25 cellular contexts compared by ENCODE assay signal in the genomic region with DNA sequence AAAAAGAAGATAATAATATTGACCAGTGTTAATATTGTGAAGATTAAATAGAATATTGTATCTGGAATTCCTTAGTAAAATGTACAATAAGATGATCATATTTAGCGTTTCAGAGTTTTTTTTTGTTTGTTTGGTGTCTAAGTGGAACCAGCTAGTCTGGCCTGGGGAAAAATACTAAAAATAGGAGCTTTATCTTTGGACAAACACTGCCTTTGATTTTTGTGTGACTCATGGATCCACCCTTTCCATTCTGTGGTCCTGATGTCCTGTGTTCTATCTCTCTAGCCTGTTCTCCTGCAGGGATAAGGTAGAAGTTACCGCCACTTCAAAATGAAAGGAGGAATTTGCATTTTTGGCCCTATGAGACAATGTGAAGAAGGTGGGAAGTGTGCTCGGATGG.
A peak's percentile ranks its signal among the peaks of the same experiment; 100 is the strongest.
DNase-seq lines count a peak whose midpoint lies in the region; ATAC-seq, FAIRE-seq and TF ChIP-seq lines count a peak whose summit lies in the region.
"Had no signal": no experiment of that assay in that cellular context is flagged by ENCODE, and none has a peak within 500 bp of the region (broad histone marks: within the 10 kb centered on the region; RNA-seq: fewer than 3 reads in every experiment).

No MANE protein-coding gene starts in this region.

- H4K20me1 ChIP-seq in smooth muscle cell (ENCODE audit: low read depth), result no peaks in the 10 kb centered on the region
- H4K20me1 ChIP-seq: BLaER1 treated with 17β-estradiol and CSF1 and Interleukin-3, amounts not matched to agents 10 nM and 100 nM had no signal

- H3K4me1 ChIP-seq in smooth muscle cell (ENCODE audit: low read depth) (no peaks in the 10 kb centered on the region), right atrium auricular region (no peaks in the 10 kb centered on the region)
- H3K4me1 ChIP-seq: A549 had no signal

- no peak overlapping the region for H2AFZ ChIP-seq in smooth muscle cell (ENCODE audit: low read depth)

- 44% methylated on average over 3 of the region's 3 CpGs for WGBS in smooth muscle cell (ENCODE audit: low lambda C conversion rate)

- H3K36me3 ChIP-seq in bronchial epithelial cell (ENCODE audit: control insufficient read depth, insufficient read depth, low read length) (no peaks in the 10 kb centered on the region), smooth muscle cell (ENCODE audit: low read depth) (no peaks in the 10 kb centered on the region), right atrium auricular region (no peaks in the 10 kb centered on the region)
- H3K36me3 ChIP-seq: BLaER1 treated with 17β-estradiol and CSF1 and Interleukin-3, amounts not matched to agents 10 nM and 100 nM had no signal

- H3K9ac ChIP-seq in smooth muscle cell (ENCODE audit: low read depth), result no peak overlapping the region
- H3K9ac ChIP-seq: BLaER1 treated with 17β-estradiol and CSF1 and Interleukin-3, amounts not matched to agents 10 nM and 100 nM had no signal

- no peaks in the 10 kb centered on the region for H3K79me2 ChIP-seq in smooth muscle cell (ENCODE audit: low read depth)

- H3K4me3 ChIP-seq in bronchial epithelial cell (ENCODE audit: low read depth, low read length) (no peak overlapping the region), smooth muscle cell (no peak overlapping the region), right atrium auricular region (no peak overlapping the region)
- H3K4me3 ChIP-seq: A549; BLaER1 treated with 17β-estradiol and CSF1 and Interleukin-3, amounts not matched to agents 10 nM and 100 nM; GM12878 had no signal

- peak overlapping the region; percentile 48 for H3K4me2 ChIP-seq in smooth muscle cell
- H3K4me2 ChIP-seq: A549; BLaER1 treated with 17β-estradiol and CSF1 and Interleukin-3, amounts not matched to agents 10 nM and 100 nM had no signal

- no peak for ATAC-seq in HG02642 (IDR thresholded peaks at IDR 0.05; ENCODE audit: poor library complexity, unreplicated experiment)
- ATAC-seq: A549; CD8-positive, alpha-beta T cell; GM12878 had no signal

- TF ChIP-seq CTCF in bronchial epithelial cell (IDR thresholded peaks at IDR 0.05; ENCODE audit: insufficient read depth, low read length, severe bottlenecking) (no peak), smooth muscle cell (IDR thresholded peaks at IDR 0.05; ENCODE audit: borderline replicate concordance, insufficient read depth, poor library complexity, severe bottlenecking) (no peak), right atrium auricular region (IDR thresholded peaks at IDR 0.05) (no peak)

- H3K9me3 ChIP-seq in smooth muscle cell (replicated peaks; ENCODE audit: low read depth), result no peaks in the 10 kb centered on the region
- no peaks in the 10 kb centered on the region for H3K9me3 ChIP-seq in right atrium auricular region
- H3K9me3 ChIP-seq: A549; BLaER1 treated with 17β-estradiol and CSF1 and Interleukin-3, amounts not matched to agents 10 nM and 100 nM had no signal

- peak overlapping the region; percentile 44 for H3K27ac ChIP-seq in smooth muscle cell (ENCODE audit: low read depth)
- H3K27ac ChIP-seq in right atrium auricular region, result no peak overlapping the region
- H3K27ac ChIP-seq: 22Rv1; A549; BLaER1 treated with 17β-estradiol and CSF1 and Interleukin-3, amounts not matched to agents 10 nM and 100 nM; C4-2B had no signal

- DNase-seq in COLO829 (ENCODE audit: low spot score) (peak; percentile 27), bronchial epithelial cell (ENCODE audit: low read depth) (peak; percentile 0), islet precursor cell (peak; percentile 59), smooth muscle cell (lab: John Stamatoyannopoulos, UW; ENCODE audit: unreplicated experiment) (no peak), right atrium auricular region (ENCODE audit: low spot score) (no peak), NCI-H510A treated with DMSO at 0.1 percent for 48 hours (lab: John Stamatoyannopoulos, UW) (no peak)
- DNase-seq: AML-193; CD4-positive, alpha-beta T cell; CD8-positive, alpha-beta T cell; COR-L47; DMS 273 treated with DMSO at 0.1 percent for 48 hours; DMS153; DMS53; DMS79; DND-41; EL; GDM1 had no signal

- no peak for FAIRE-seq in bronchial epithelial cell (lab: Jason Lieb, UNC)
- FAIRE-seq: A549, GM12878, GM12892, GM18507 had no signal

- no peaks in the 10 kb centered on the region for H3F3A ChIP-seq in smooth muscle cell (ENCODE audit: low read depth)

- H3K27me3 ChIP-seq in bronchial epithelial cell (ENCODE audit: control insufficient read depth, insufficient read depth, low read length), result no peaks in the 10 kb centered on the region
- H3K27me3 ChIP-seq in smooth muscle cell (ENCODE audit: low read depth), result no peaks in the 10 kb centered on the region
- H3K27me3 ChIP-seq in right atrium auricular region, result no peaks in the 10 kb centered on the region
- H3K27me3 ChIP-seq: BLaER1 treated with 17β-estradiol and CSF1 and Interleukin-3, amounts not matched to agents 10 nM and 100 nM had no signal

Comparison
In these comparisons a context has a peak if more than half of its experiments do, and no peak if none do; other contexts are left out.
1. DNase-seq: peak in COLO829 (single experiment), bronchial epithelial cell (single experiment) and islet precursor cell (single experiment); none in smooth muscle cell (single experiment), right atrium auricular region (single experiment) and NCI-H510A treated with DMSO at 0.1 percent for 48 hours (single experiment).